In genomic region chr7:118232837-118233236, GRCh38 we compare ENCODE assay signal across 31 cellular contexts. TPM values are rescaled to one million over a fixed set of nuclear protein-coding genes. Genes with fewer than 3 reads are reported as not detected.
DNase-seq lines count a peak whose midpoint lies in the region; ATAC-seq, FAIRE-seq and TF ChIP-seq lines count a peak whose summit lies in the region.
"Had no signal": no experiment of that assay in that cellular context is flagged by ENCODE, and none has a peak within 500 bp of the region (broad histone marks: within the 10 kb centered on the region; RNA-seq: fewer than 3 reads in every experiment).

No MANE protein-coding gene starts in this region.

- POLR2A ChIA-PET in A549 (lab: Yijun Ruan, JAX) (no interaction called here), SK-N-SH (lab: Yijun Ruan, JAX) (no interaction called here)

- peak overlapping the region; percentile 42 for H2AFZ ChIP-seq in SK-N-SH (ENCODE audit: low read depth)

- H3K36me3 ChIP-seq in SK-N-SH (replicated peaks in 1 of 2; ENCODE audit: control insufficient read depth in 1 of 2, insufficient read depth in 2 of 2, low read length in 1 of 2) = no peaks in the 10 kb centered on the region
- H3K36me3 ChIP-seq: adrenal gland; BLaER1 treated with 17β-estradiol and CSF1 and Interleukin-3, amounts not matched to agents 10 nM and 100 nM; upper lobe of right lung had no signal

- no peaks in the 10 kb centered on the region for H3K9me2 ChIP-seq in SK-N-SH

- H3K4me3 ChIP-seq in A549 (no peak overlapping the region), SK-N-SH (ENCODE audit: low read depth in 2 of 2, low read length in 1 of 2) (no peak overlapping the region)
- H3K4me3 ChIP-seq: adrenal gland; BLaER1 treated with 17β-estradiol and CSF1 and Interleukin-3, amounts not matched to agents 10 nM and 100 nM; upper lobe of right lung had no signal

- WGBS in A549 (ENCODE audit: missing lambda C conversion rate) = 48% methylated on average over 1 of the region's 1 CpG
- 46% methylated on average over 1 of the region's 1 CpG for WGBS in SK-N-SH (ENCODE audit: low lambda C conversion rate)

- no peak for TF ChIP-seq EP300 in A549 (IDR thresholded peaks at IDR 0.05)
- no peak for TF ChIP-seq EP300 in SK-N-SH (IDR thresholded peaks at IDR 0.05; ENCODE audit: borderline replicate concordance in 1 of 2, low read depth in 1 of 2, low read length in 1 of 2)

- peaks cover 5% of the 10 kb centered on the region for H3F3A ChIP-seq in SK-N-SH (replicated peaks; ENCODE audit: insufficient read depth)

- DNase-seq in A549 (ENCODE audit: low read depth in 1 of 2, low spot score in 1 of 2) = no peak
- DNase-seq in H54 (ENCODE audit: insufficient read length, low spot score) = no peak
- DNase-seq in SK-N-SH = no peak
- DNase-seq in foreskin keratinocyte = peak; percentile 54 to 74
- no peak for DNase-seq in activated CD4-positive, CD25-positive, alpha-beta regulatory T cell treated with anti-CD3 and anti-CD28 coated beads, Interleukin-2, amount 50 U/mL, for 72 hours
- no peak for DNase-seq in GM19238 (ENCODE audit: insufficient read length, low spot score)
- no peak for DNase-seq in stimulated activated CD8-positive, alpha-beta memory T cell treated with anti-CD3 and anti-CD28 coated beads, Interleukin-4, amount 100 ng/mL, for 48 hours
- DNase-seq: activated CD4-positive, alpha-beta T cell treated with anti-CD3 and anti-CD28 coated beads for 1 hour; activated CD8-positive, alpha-beta memory T cell treated with anti-CD3 and anti-CD28 coated beads for 24 hours; activated T-cell treated with anti-CD3 and anti-CD28 coated beads, Interleukin-2, amount 50 U/mL, for 24 hours; adrenal gland; Caco-2; caudate nucleus; dermis blood vessel endothelial cell; HCEC 1CT; head of caudate nucleus; naive B cell; NCI-H1092 treated with DMSO at 0.1 percent for 48 hours; NCI-H2029 treated with DMSO at 0.1 percent for 48 hours; NCI-H345; occipital lobe; SIG-M5; small intestine; T-helper 1 cell; upper lobe of right lung had no signal

- H3K9ac ChIP-seq in SK-N-SH = no peak overlapping the region
- H3K9ac ChIP-seq: BLaER1 treated with 17β-estradiol and CSF1 and Interleukin-3, amounts not matched to agents 10 nM and 100 nM had no signal

- H4K20me1 ChIP-seq in SK-N-SH (ENCODE audit: insufficient read depth) = no peaks in the 10 kb centered on the region
- H4K20me1 ChIP-seq: BLaER1 treated with 17β-estradiol and CSF1 and Interleukin-3, amounts not matched to agents 10 nM and 100 nM had no signal

- ATAC-seq in A549 (no peak), foreskin keratinocyte (peak; percentile 93), HG03025 (IDR thresholded peaks at IDR 0.05; ENCODE audit: low FRiP score, unreplicated experiment) (no peak)
- ATAC-seq: left lobe of liver; stimulated activated effector memory CD8-positive, alpha-beta T cell treated with anti-CD3 and anti-CD28 coated beads, Interleukin-12 subunit alpha, Interleukin-12 subunit beta, amount 100 ng/mL, for 72 hours; upper lobe of right lung had no signal

- no peak for TF ChIP-seq CTCF in A549 (IDR thresholded peaks at IDR 0.05)
- no peak for TF ChIP-seq CTCF in SK-N-SH (IDR thresholded peaks at IDR 0.05)
- TF ChIP-seq CTCF in foreskin keratinocyte (conservative IDR thresholded peaks at IDR 0.05) = no peak

- TF ChIP-seq RAD21 in A549 (conservative IDR thresholded peaks at IDR 0.05 in 1 of 2, IDR thresholded peaks at IDR 0.05 in 1 of 2) = no peak
- no peak for TF ChIP-seq RAD21 in SK-N-SH (IDR thresholded peaks at IDR 0.05; ENCODE audit: low read length)

- H3K4me1 ChIP-seq in A549 (no peaks in the 10 kb centered on the region), SK-N-SH (ENCODE audit: control insufficient read depth in 1 of 2, insufficient read depth in 2 of 2, low read depth in 1 of 2, low read length in 1 of 2) (no peaks in the 10 kb centered on the region), foreskin keratinocyte (no peaks in the 10 kb centered on the region)
- H3K4me1 ChIP-seq: adrenal gland; BLaER1 treated with 17β-estradiol and CSF1 and Interleukin-3, amounts not matched to agents 10 nM and 100 nM; Caco-2; upper lobe of right lung had no signal

- no peaks in the 10 kb centered on the region for H3K79me2 ChIP-seq in SK-N-SH (ENCODE audit: insufficient read depth)

- FAIRE-seq in A549 (lab: Jason Lieb, UNC) (peak; percentile 86), H54 (lab: Jason Lieb, UNC) (peak; percentile 93)
- FAIRE-seq: GM12891, small intestine had no signal

- CTCF ChIA-PET in A549 (lab: Yijun Ruan, JAX) (no interaction called here), SK-N-SH (lab: Yijun Ruan, JAX) (interaction anchor here (1.4 kb wide), 1 partner anchor 10 kb away, joined by 3 read pairs; no protein-coding TSS in a partner anchor)

- no peaks in the 10 kb centered on the region for H3K9me3 ChIP-seq in A549
- H3K9me3 ChIP-seq in SK-N-SH = no peaks in the 10 kb centered on the region
- H3K9me3 ChIP-seq: adrenal gland; BLaER1 treated with 17β-estradiol and CSF1 and Interleukin-3, amounts not matched to agents 10 nM and 100 nM; Caco-2; upper lobe of right lung had no signal

- TF ChIP-seq POLR2A in A549 (IDR thresholded peaks at IDR 0.05; ENCODE audit: low read length) (no peak), H54 (IDR thresholded peaks at IDR 0.05; ENCODE audit: low read depth, low read length) (no peak)

- H3K27me3 ChIP-seq in SK-N-SH (ENCODE audit: insufficient read depth) (no peaks in the 10 kb centered on the region), foreskin keratinocyte (no peaks in the 10 kb centered on the region)
- H3K27me3 ChIP-seq: adrenal gland; BLaER1 treated with 17β-estradiol and CSF1 and Interleukin-3, amounts not matched to agents 10 nM and 100 nM; upper lobe of right lung had no signal

- H3K27ac ChIP-seq in A549 (no peak overlapping the region), SK-N-SH (ENCODE audit: low read depth in 2 of 2, low read length in 1 of 2) (no peak overlapping the region), foreskin keratinocyte (no peak overlapping the region)
- H3K27ac ChIP-seq: adrenal gland; BLaER1 treated with 17β-estradiol and CSF1 and Interleukin-3, amounts not matched to agents 10 nM and 100 nM; HL-60; upper lobe of right lung had no signal

- H3K4me2 ChIP-seq in A549 (no peak overlapping the region), SK-N-SH (0 out of 2 replicates have a peak overlapping the region, but pooled peaks have one; percentile 16)
- H3K4me2 ChIP-seq: BLaER1 treated with 17β-estradiol and CSF1 and Interleukin-3, amounts not matched to agents 10 nM and 100 nM had no signal

TF ChIP-seq in A549, 52 proteins besides CTCF, POLR2A, EP300 and RAD21 (continues in another document):
- TF ChIP-seq HEYL (CRISPR knock-in tag; IDR thresholded peaks at IDR 0.05) (no peak), HOXB13 (CRISPR knock-in tag; IDR thresholded peaks at IDR 0.05; ENCODE audit: low read depth) (no peak), ATOH8 (CRISPR knock-in tag; IDR thresholded peaks at IDR 0.05; ENCODE audit: low read depth) (no peak)

TF ChIP-seq in SK-N-SH, 30 proteins besides CTCF, POLR2A, EP300 and RAD21:
- no peak for TF ChIP-seq IRF3 (IDR thresholded peaks at IDR 0.05; ENCODE audit: low read depth, low read length)
- peak; percentile 12; the same call in 1 of the 2 replicates for TF ChIP-seq FOSL2 (IDR thresholded peaks at IDR 0.05; ENCODE audit: borderline replicate concordance, low read depth)
TF ChIP-seq in SK-N-SH: peak in this region for 1.

RNA-seq across cellular contexts. Expression of gene ANKRD7, which starts 8.3 kb away (rescaled TPM):
- polyA plus RNA-seq in A549 (2011; rRNA removed) (0.45 and 0.59 TPM in 2 replicates), A549 (2017; fragmentation: RNase III; extraction: RNeasy Plus Mini Kit Qiagen cat#74134 plus additional on column Dnase treatment) (0.63 to 0.83 TPM (median 0.70 TPM) in 3 replicates), SK-N-SH (2012; rRNA removed) (0.42 and 0.44 TPM in 2 replicates), foreskin keratinocyte (0.38 and 0.86 TPM in 2 replicates)
- polyA plus RNA-seq in A549 (2012; cell fraction: cytosol; rRNA removed) = 0.09 TPM in 1 of 2 replicates, not detected in the other
- polyA plus RNA-seq in A549 (2012; cell fraction: nucleus; rRNA removed) = 0.04 TPM in 1 of 2 replicates, not detected in the other
- 0.54 and 1.2 TPM in 2 replicates for polyA minus RNA-seq in A549 (2011; rRNA and poly(A)+ RNA removed)
- polyA plus RNA-seq in SK-N-SH (2012; cell fraction: cytosol; rRNA removed) = 0.43 and 0.59 TPM in 2 replicates
- polyA plus RNA-seq in SK-N-SH (2012; cell fraction: nucleus; rRNA removed) = 0.45 and 0.98 TPM in 2 replicates
- total RNA-seq in foreskin keratinocyte = 0.71 and 1.1 TPM in 2 replicates
- total RNA-seq: Caco-2, dermis blood vessel endothelial cell, left lobe of liver, upper lobe of right lung had no signal

RNA-seq across cellular contexts. Expression of gene LSM8, which starts 48.9 kb away (rescaled TPM):
- polyA plus RNA-seq in A549 (2011; rRNA removed) (46.2 and 63.6 TPM in 2 replicates), A549 (2017; fragmentation: RNase III; extraction: RNeasy Plus Mini Kit Qiagen cat#74134 plus additional on column Dnase treatment) (134 to 148 TPM (median 142 TPM) in 3 replicates), SK-N-SH (2012; rRNA removed) (42.3 and 52.8 TPM in 2 replicates), foreskin keratinocyte (39.9 and 47.7 TPM in 2 replicates)
- polyA plus RNA-seq in A549 (2012; cell fraction: cytosol; rRNA removed) = 36.6 and 47.3 TPM in 2 replicates
- 19.1 and 37.7 TPM in 2 replicates for polyA plus RNA-seq in A549 (2012; cell fraction: nucleus; rRNA removed)
- polyA minus RNA-seq in A549 (2011; rRNA and poly(A)+ RNA removed) = 9.1 and 16.1 TPM in 2 replicates
- 75.6 and 91.1 TPM in 2 replicates for polyA plus RNA-seq in SK-N-SH (2012; cell fraction: cytosol; rRNA removed)
- polyA plus RNA-seq in SK-N-SH (2012; cell fraction: nucleus; rRNA removed) = 34.6 and 38.7 TPM in 2 replicates
- total RNA-seq in foreskin keratinocyte = 32.3 and 36.0 TPM in 2 replicates

Comparison
In these comparisons a context has a peak if more than half of its experiments do, and no peak if none do; other contexts are left out.
1. DNase-seq: peak in foreskin keratinocyte (2 of 2); none in A549 (0 of 2), H54 (single experiment), SK-N-SH (single experiment), activated CD4-positive, CD25-positive, alpha-beta regulatory T cell treated with anti-CD3 and anti-CD28 coated beads, Interleukin-2, amount 50 U/mL, for 72 hours (single experiment), GM19238 (single experiment) and stimulated activated CD8-positive, alpha-beta memory T cell treated with anti-CD3 and anti-CD28 coated beads, Interleukin-4, amount 100 ng/mL, for 48 hours (single experiment).
2. Of the 12 proteins assayed by ChIP-seq in both A549 and SK-N-SH: peak only in A549: none; only in SK-N-SH: FOSL2; in both: none; in neither: 11.